ENCODE assay signal across 24 cellular contexts in the genomic region with DNA sequence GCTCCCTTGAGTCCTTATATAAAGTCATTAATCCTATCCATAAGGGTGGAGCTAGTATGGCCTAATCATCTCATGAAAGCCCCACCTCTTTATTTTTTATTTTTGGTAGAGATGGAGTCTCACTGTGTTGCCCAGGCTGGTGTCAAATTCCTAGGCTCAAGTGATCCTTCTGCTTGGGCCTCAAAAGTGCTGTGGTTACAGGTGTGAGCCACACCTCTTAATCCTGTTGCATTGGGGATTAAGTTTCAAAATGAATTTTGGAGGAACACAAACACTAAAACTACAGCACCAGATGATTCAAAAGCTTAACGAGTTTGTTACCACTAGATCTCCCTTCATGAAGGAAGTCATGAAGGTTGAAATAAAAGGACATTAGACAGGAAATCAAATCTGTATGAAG. TPM values are rescaled to one million over a fixed set of nuclear protein-coding genes. Genes with fewer than 3 reads are reported as not detected.
DNase-seq lines count a peak whose midpoint lies in the region; ATAC-seq, FAIRE-seq and TF ChIP-seq lines count a peak whose summit lies in the region.
"Had no signal": no experiment of that assay in that cellular context is flagged by ENCODE, and none has a peak within 500 bp of the region (broad histone marks: within the 10 kb centered on the region; RNA-seq: fewer than 3 reads in every experiment).

No MANE protein-coding gene starts in this region.

- in situ Hi-C loops in GM12878 (cut with MboI), result no loop called here
- in situ Hi-C loops in gastrocnemius medialis (cut with MboI; ENCODE audit: low sequenced_read_pairs in 4 of 4), result no loop called here

- peaks cover 47% of the 10 kb centered on the region for H3K36me3 Mint-ChIP-seq in activated CD8-positive, alpha-beta memory T cell treated with anti-CD3 and anti-CD28 coated beads, Interleukin-2, amount 10 ng/mL, durations not matched to agents 7 days and 5 days

- peak; percentile 53 for ATAC-seq in activated CD8-positive, alpha-beta memory T cell treated with anti-CD3 and anti-CD28 coated beads, Interleukin-2, amount 10 ng/mL, durations not matched to agents 7 days and 5 days
- ATAC-seq in GM12878, result peak; percentile 30; the same call in 1 of the 3 replicates
- ATAC-seq in gastrocnemius medialis, result peak; percentile 39 to 86
- no peak for ATAC-seq in HG03460 (IDR thresholded peaks at IDR 0.05; ENCODE audit: unreplicated experiment)
- ATAC-seq in HG03045 (IDR thresholded peaks at IDR 0.05; ENCODE audit: unreplicated experiment), result no peak
- ATAC-seq: heart right ventricle had no signal

- no peak for TF ChIP-seq CTCF in HEK293 (tag by site-specific recombination; IDR thresholded peaks at IDR 0.05)
- TF ChIP-seq CTCF in GM12878 (IDR thresholded peaks at IDR 0.05 in 2 of 3, conservative IDR thresholded peaks at IDR 0.05 in 1 of 3; ENCODE audit: control insufficient read depth in 2 of 3, extremely low read depth in 1 of 3, insufficient read depth in 1 of 3, low read depth in 3 of 3, low read length in 3 of 3), result no peak
- no peak for TF ChIP-seq CTCF in gastrocnemius medialis (IDR thresholded peaks at IDR 0.05 in 4 of 5, conservative IDR thresholded peaks at IDR 0.05 in 1 of 5)

- no peak overlapping the region for H3K9ac ChIP-seq in GM12878 (ENCODE audit: control insufficient read depth, insufficient read depth, low read length)

- H3K27me3 ChIP-seq in GM12878 (replicated peaks in 1 of 2; ENCODE audit: control insufficient read depth in 2 of 2, insufficient read depth in 2 of 2, low read length in 1 of 2) (no peaks in the 10 kb centered on the region), gastrocnemius medialis (no peaks in the 10 kb centered on the region)
- H3K27me3 ChIP-seq: heart right ventricle, Peyer's patch, suprapubic skin had no signal

- no peak overlapping the region for H3K27ac ChIP-seq in HEK293 (ENCODE audit: extremely low read depth, low read depth, low read length)
- H3K27ac ChIP-seq in GM12878 (ENCODE audit: control insufficient read depth, insufficient read depth), result no peak overlapping the region
- H3K27ac ChIP-seq in gastrocnemius medialis, result peak overlapping the region; percentile 56 to 94 (median 60)
- H3K27ac ChIP-seq: C4-2B, heart right ventricle, Peyer's patch, suprapubic skin had no signal

- FAIRE-seq in GM12878 (lab: Jason Lieb, UNC), result no peak
- FAIRE-seq: small intestine had no signal

- H3K36me3 ChIP-seq in HEK293 (ENCODE audit: control insufficient read depth in 2 of 2, insufficient read depth in 1 of 2, low read length in 2 of 2) (peaks cover 0 to 3% of the 10 kb centered on the region in 2 experiments; a peak in 1 of 3 replicates), GM12878 (ENCODE audit: control insufficient read depth in 2 of 2, insufficient read depth in 2 of 2, low read length in 1 of 2) (peaks cover 2 to 4% of the 10 kb centered on the region in 2 experiments; a peak in 2 of 4 replicates), gastrocnemius medialis (no peaks in the 10 kb centered on the region)
- H3K36me3 ChIP-seq: heart right ventricle, suprapubic skin had no signal

- WGBS in GM12878 (ENCODE audit: insufficient coverage, insufficient replicate concordance, low lambda C conversion rate, missing lambda C conversion rate), result 9% methylated on average over 1 of the region's 1 CpG

- H3K4me2 ChIP-seq in GM12878 (ENCODE audit: control insufficient read depth, insufficient read depth), result no peak overlapping the region

- BruUV-seq in GM12878 (replicated peaks; lab: Mats Ljungman, UMichigan), result no TSS peak

- no peak for DNase-seq in activated CD8-positive, alpha-beta memory T cell treated with anti-CD3 and anti-CD28 coated beads, Interleukin-2, amount 10 ng/mL, durations not matched to agents 7 days and 5 days
- no peak for DNase-seq in activated CD8-positive, alpha-beta memory T cell treated with anti-CD3 and anti-CD28 coated beads for 24 hours
- no peak for DNase-seq in GM12878 (ENCODE audit: low read depth, low spot score)
- DNase-seq in gastrocnemius medialis, result peak in 1 of 2 donors; percentile 45
- DNase-seq: activated CD4-positive, CD25-positive, alpha-beta regulatory T cell treated with anti-CD3 and anti-CD28 coated beads, Interleukin-2, amount 50 U/mL, for 72 hours; activated effector memory CD4-positive, alpha-beta T cell treated with anti-CD3 and anti-CD28 coated beads, Interleukin-2, amount 50 U/mL, for 16 hours; amniotic stem cell; effector memory CD4-positive, alpha-beta T cell; erythroblast; foreskin fibroblast; H9; heart right ventricle; NCI-H1048; NCI-H187 treated with DMSO at 0.1 percent for 48 hours; NCI-H510A treated with DMSO at 0.1 percent for 48 hours; nucleus accumbens; Peyer's patch; small intestine; stimulated activated CD4-positive, alpha-beta T cell treated with anti-CD3 and anti-CD28 coated beads, Interleukin-1b, Interleukin-23, amount 100 ng/mL, for 48 hours had no signal

- SMC1A ChIA-PET in GM12878 (lab: Charles Lee; ENCODE audit: uncharacterized antibody, unreplicated experiment), result interaction anchor here (0.9 to 1.4 kb wide), 5 partner anchors 8 to 44 kb away, joined by 3 to 4 read pairs (median 4); no protein-coding TSS in a partner anchor

- H3K4me1 Mint-ChIP-seq in activated CD8-positive, alpha-beta memory T cell treated with anti-CD3 and anti-CD28 coated beads, Interleukin-2, amount 10 ng/mL, durations not matched to agents 7 days and 5 days, result peaks cover 39% of the 10 kb centered on the region

- no peak for TF ChIP-seq EP300 in GM12878 (IDR thresholded peaks at IDR 0.05; ENCODE audit: borderline replicate concordance in 1 of 2, control insufficient read depth in 1 of 2, low read depth in 2 of 2, low read length in 2 of 2)

- H3K4me3 Mint-ChIP-seq in activated CD8-positive, alpha-beta memory T cell treated with anti-CD3 and anti-CD28 coated beads, Interleukin-2, amount 10 ng/mL, durations not matched to agents 7 days and 5 days, result no peak overlapping the region
- H3K4me3 Mint-ChIP-seq: H9 had no signal

- intact Hi-C loops in GM12878 (cut with micrococcal nuclease; ENCODE audit: unreplicated experiment) (no loop called here), gastrocnemius medialis (cut with DNase I; ENCODE audit: low total_unique reads) (loop anchor here (2.0 kb wide), 1 partner anchor 13 kb away; no protein-coding TSS in a partner anchor)

- TF ChIP-seq RAD21 in GM12878 (IDR thresholded peaks at IDR 0.05; ENCODE audit: insufficient read depth, low read depth, low read length), result no peak

- POLR2A ChIA-PET in HEK293 (lab: Yijun Ruan, JAX) (no interaction called here), GM12878 (lab: Charles Lee) (no interaction called here)

- CTCF ChIA-PET in activated CD8-positive, alpha-beta memory T cell treated with anti-CD3 and anti-CD28 coated beads, Interleukin-2, amount 10 ng/mL, durations not matched to agents 7 days and 5 days (lab: Charles Lee), result interaction anchor here (1.1 to 1.3 kb wide), 2 partner anchors 8 to 42 kb away, joined by 3 read pairs; no protein-coding TSS in a partner anchor
- CTCF ChIA-PET in HEK293 (lab: Yijun Ruan, JAX), result interaction anchor here (0.6 to 1.1 kb wide), 4 partner anchors 8 to 276 kb away, joined by 3 to 4 read pairs (median 3); no protein-coding TSS in a partner anchor
- CTCF ChIA-PET in GM12878 (lab: Yijun Ruan, JAX), result interaction anchor here (1.4 to 2.3 kb wide), 3 partner anchors 14 to 73 kb away, joined by 5 to 6 read pairs (median 5); no protein-coding TSS in a partner anchor

- H3K4me1 ChIP-seq in HEK293 (ENCODE audit: control insufficient read depth, insufficient read depth, low read length), result no peaks in the 10 kb centered on the region
- no peaks in the 10 kb centered on the region for H3K4me1 ChIP-seq in GM12878 (ENCODE audit: control insufficient read depth, insufficient read depth, low read length)
- H3K4me1 ChIP-seq in gastrocnemius medialis, result peaks cover 64 to 79% of the 10 kb centered on the region in 2 donors

- H3K79me2 ChIP-seq in GM12878 (ENCODE audit: control insufficient read depth, insufficient read depth, low read length), result peaks cover 45% of the 10 kb centered on the region

- RAD21 ChIA-PET in GM12878 (lab: Charles Lee; ENCODE audit: unreplicated experiment), result interaction anchor here (0.6 kb wide), 1 partner anchor 15 kb away, joined by 3 read pairs; no protein-coding TSS in a partner anchor

- no peaks in the 10 kb centered on the region for H3K9me3 Mint-ChIP-seq in activated CD8-positive, alpha-beta memory T cell treated with anti-CD3 and anti-CD28 coated beads, Interleukin-2, amount 10 ng/mL, durations not matched to agents 7 days and 5 days (ENCODE audit: low read depth)

- H2AFZ ChIP-seq in GM12878 (ENCODE audit: control insufficient read depth, low read depth, low read length), result no peak overlapping the region

- no peak overlapping the region for H3K27ac Mint-ChIP-seq in activated CD8-positive, alpha-beta memory T cell treated with anti-CD3 and anti-CD28 coated beads, Interleukin-2, amount 10 ng/mL, durations not matched to agents 7 days and 5 days
- H3K27ac Mint-ChIP-seq: H9 had no signal

- TF ChIP-seq POLR2A in GM12878 (IDR thresholded peaks at IDR 0.05; ENCODE audit: low read depth, low read length) (no peak), gastrocnemius medialis (IDR thresholded peaks at IDR 0.05) (no peak)

- no peaks in the 10 kb centered on the region for H4K20me1 ChIP-seq in GM12878 (ENCODE audit: control insufficient read depth, insufficient read depth)

- no peaks in the 10 kb centered on the region for H3K27me3 Mint-ChIP-seq in activated CD8-positive, alpha-beta memory T cell treated with anti-CD3 and anti-CD28 coated beads, Interleukin-2, amount 10 ng/mL, durations not matched to agents 7 days and 5 days

- H3K9me3 ChIP-seq in HEK293 (ENCODE audit: control insufficient read depth, insufficient read depth, low read depth, low read length) (no peaks in the 10 kb centered on the region), GM12878 (replicated peaks; ENCODE audit: control insufficient read depth, insufficient read depth, low read length) (no peaks in the 10 kb centered on the region; the same call in 2 of the 3 replicates), gastrocnemius medialis (no peaks in the 10 kb centered on the region)
- H3K9me3 ChIP-seq: Peyer's patch, suprapubic skin had no signal

- H3K4me3 ChIP-seq in HEK293 (ENCODE audit: low read depth, low read length), result no peak overlapping the region
- H3K4me3 ChIP-seq in GM12878, result no peak overlapping the region
- no peak overlapping the region for H3K4me3 ChIP-seq in gastrocnemius medialis
- H3K4me3 ChIP-seq: heart right ventricle, Peyer's patch, suprapubic skin had no signal

RNA-seq across cellular contexts. Expression of a gene that starts 27.7 kb away (rescaled TPM):
- 100 to 1,000 TPM; 184 to 238 TPM for total RNA-seq in activated CD8-positive, alpha-beta memory T cell treated with anti-CD3 and anti-CD28 coated beads, Interleukin-2, amount 10 ng/mL, durations not matched to agents 7 days and 5 days
- total RNA-seq in GM12878 (2013; cell fraction: nucleolus; rRNA removed), result 50.5 and 54.9 TPM in 2 replicates
- total RNA-seq in GM12878 (2014; rRNA removed) (42.2 and 44.4 TPM in 2 replicates), GM12878 (2014; rRNA removed; fragmentation: Illumina TruSeq; extraction: Trizol) (73.7 and 75.3 TPM in 2 replicates), GM12878 (2021) (151 and 171 TPM in 2 replicates), gastrocnemius medialis (100 to 1,000 TPM; 102 to 190 (median 149) TPM)
- 84.8 TPM for polyA plus RNA-seq in GM12878 (2011; ENCODE audit: low read depth)
- polyA plus RNA-seq in GM12878 (2011; rRNA removed) (212 and 237 TPM in 2 replicates), GM12878 (2014; fragmentation: Illumina TruSeq; extraction: Trizol) (200 and 201 TPM in 2 replicates), GM12878 (2014; fragmentation: Nextera tagmentation; extraction: Ambion mirVana) (10 to 100 TPM; 40.3 to 43.0 TPM), GM12878 (2014; rRNA removed) (136 and 148 TPM in 2 replicates), GM12878 (2016; fragmentation: Nextera tagmentation; extraction: Ambion mirVana) (100 to 1,000 TPM; 175 to 183 TPM)
- polyA plus RNA-seq in GM12878 (2011; cell fraction: cytosol; rRNA removed), result 163 and 202 TPM in 2 replicates
- polyA plus RNA-seq in GM12878 (2011; cell fraction: nucleus; rRNA removed), result 39.0 and 42.1 TPM in 2 replicates
- polyA plus RNA-seq in GM12878 (2012), result 118 and 135 TPM in 2 replicates
- 132 and 142 TPM in 2 replicates for polyA minus RNA-seq in GM12878 (2011; rRNA and poly(A)+ RNA removed)
- polyA minus RNA-seq in GM12878 (2011; cell fraction: cytosol; rRNA and poly(A)+ RNA removed), result 53.9 and 75.5 TPM in 2 replicates
- 15.8 and 25.5 TPM in 2 replicates for polyA minus RNA-seq in GM12878 (2011; cell fraction: nucleus; rRNA and poly(A)+ RNA removed)

Comparison
In these comparisons a context has a peak if more than half of its experiments do, and no peak if none do; other contexts are left out.
1. ATAC-seq: peak in activated CD8-positive, alpha-beta memory T cell treated with anti-CD3 and anti-CD28 coated beads, Interleukin-2, amount 10 ng/mL, durations not matched to agents 7 days and 5 days (single experiment), GM12878 (single experiment) and gastrocnemius medialis (2 of 2); none in HG03460 (single experiment) and HG03045 (single experiment).
2. H3K27ac ChIP-seq: peak in gastrocnemius medialis (4 of 4); none in HEK293 (single experiment) and GM12878 (single experiment).